Comparison of ENCODE assay signal across 17 cellular contexts in the genomic region with DNA sequence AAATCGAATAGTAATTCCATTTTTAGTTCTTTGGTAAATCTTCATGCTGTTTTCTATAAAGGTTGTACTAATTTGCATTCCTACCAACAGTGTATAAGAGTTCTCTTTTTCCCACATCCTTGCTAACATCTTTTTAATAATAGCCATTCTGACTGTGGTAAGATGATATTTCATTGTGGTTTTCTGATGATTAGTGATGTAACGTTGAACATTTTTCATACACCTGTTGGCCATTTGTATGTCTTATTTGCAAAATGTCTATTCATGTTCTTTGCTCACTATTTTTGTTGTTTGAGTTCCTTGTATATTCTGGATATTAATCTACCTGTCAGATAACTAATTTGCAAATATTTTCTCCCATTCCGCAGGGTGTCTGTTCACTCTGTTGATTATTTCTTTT.
"Had no signal": no experiment of that assay in that cellular context is flagged by ENCODE, and none has a peak within 500 bp of the region (broad histone marks: within the 10 kb centered on the region; RNA-seq: fewer than 3 reads in every experiment).

No MANE protein-coding gene starts in this region.

- H3K27ac ChIP-seq: coronary artery, heart left ventricle, stomach, thoracic aorta, transverse colon had no signal

- H3K4me1 ChIP-seq: heart left ventricle, stomach, transverse colon had no signal

- DNase-seq: effector CD8-positive, alpha-beta T cell; heart left ventricle; hippocampal formation; left colon; left ventricle myocardium superior; mesenchymal stem cell; naive thymus-derived CD4-positive, alpha-beta T cell; small intestine; stimulated activated CD4-positive, alpha-beta T cell treated with anti-CD3 and anti-CD28 coated beads, Interleukin-12 subunit alpha, Interleukin-12 subunit beta, amount 100 ng/mL, for 4 hours; stimulated activated naive CD4-positive, alpha-beta T cell; stomach; substantia nigra; transverse colon had no signal

- H3K4me3 ChIP-seq: coronary artery, heart left ventricle, lung, stomach, thoracic aorta, transverse colon had no signal

- H3K36me3 ChIP-seq: heart left ventricle, stomach, thoracic aorta, transverse colon had no signal

- H3K4me3 Mint-ChIP-seq: naive thymus-derived CD4-positive, alpha-beta T cell had no signal

- H3K27me3 ChIP-seq: stomach, transverse colon had no signal

- ATAC-seq: heart left ventricle; left colon; left ventricle myocardium superior; naive thymus-derived CD4-positive, alpha-beta T cell; sciatic nerve had no signal

- H3K27ac Mint-ChIP-seq: naive thymus-derived CD4-positive, alpha-beta T cell had no signal

- H3K9me3 ChIP-seq: heart left ventricle, stomach, thoracic aorta, transverse colon had no signal
